9 cellular contexts compared by ENCODE assay signal in the genomic region with DNA sequence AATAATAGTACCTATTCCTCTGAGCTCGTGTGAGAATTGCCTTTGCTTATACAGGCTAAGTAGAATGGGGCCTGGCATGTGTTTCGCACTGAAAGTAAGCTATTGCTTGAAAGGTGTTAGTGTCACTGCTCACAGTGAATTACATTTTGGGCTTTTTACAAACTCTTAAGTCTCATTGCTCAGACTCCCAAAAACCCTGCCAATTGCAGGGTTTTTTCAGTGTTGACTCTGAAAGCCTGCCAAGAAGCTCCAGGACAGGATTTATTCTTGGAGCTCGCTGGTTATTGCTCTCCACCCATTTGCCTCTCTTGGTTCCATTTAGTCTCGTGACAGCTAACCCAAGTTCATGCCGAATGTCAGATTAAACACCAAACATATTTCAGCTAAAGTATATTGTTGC. TPM values are rescaled to one million over a fixed set of nuclear protein-coding genes. Genes with fewer than 3 reads are reported as not detected.
A peak's percentile ranks its signal among the peaks of the same experiment; 100 is the strongest.
DNase-seq lines count a peak whose midpoint lies in the region; TF ChIP-seq lines count a peak whose summit lies in the region.
"Had no signal": no experiment of that assay in that cellular context is flagged by ENCODE, and none has a peak within 500 bp of the region (broad histone marks: within the 10 kb centered on the region; RNA-seq: fewer than 3 reads in every experiment).

No MANE protein-coding gene starts in this region.

- TF ChIP-seq EP300 in stomach (IDR thresholded peaks at IDR 0.05), result no peak
- no peak for TF ChIP-seq EP300 in SK-N-SH (IDR thresholded peaks at IDR 0.05; ENCODE audit: borderline replicate concordance in 1 of 2, low read depth in 1 of 2, low read length in 1 of 2)

- DNase-seq in astrocyte of the spinal cord (ENCODE audit: low read depth, low spot score), result peak; percentile 82
- DNase-seq in hepatocyte (ENCODE audit: low spot score), result peak; percentile 43
- DNase-seq in stomach, result peak; percentile 60
- DNase-seq in 8988T, result no peak
- no peak for DNase-seq in SK-N-SH
- DNase-seq in stimulated activated CD8-positive, alpha-beta memory T cell treated with anti-CD3 and anti-CD28 coated beads, Interleukin-4, amount 100 ng/mL, for 48 hours, result no peak
- DNase-seq in DMS114 treated with DMSO at 0.1 percent for 48 hours (lab: John Stamatoyannopoulos, UW; ENCODE audit: unreplicated experiment), result no peak

- H3K9me3 ChIP-seq in HEK293 (ENCODE audit: control insufficient read depth, insufficient read depth, low read depth, low read length) (no peaks in the 10 kb centered on the region), hepatocyte (ENCODE audit: low read depth) (no peaks in the 10 kb centered on the region), stomach (no peaks in the 10 kb centered on the region), SK-N-SH (no peaks in the 10 kb centered on the region)
- H3K9me3 ChIP-seq: neutrophil had no signal

- H3K27me3 ChIP-seq in hepatocyte (no peaks in the 10 kb centered on the region), stomach (no peaks in the 10 kb centered on the region), SK-N-SH (ENCODE audit: insufficient read depth) (no peaks in the 10 kb centered on the region)
- H3K27me3 ChIP-seq: neutrophil had no signal

- POLR2A ChIA-PET in HEK293 (lab: Yijun Ruan, JAX) (no interaction called here), SK-N-SH (lab: Yijun Ruan, JAX) (no interaction called here)

- no peak for TF ChIP-seq RAD21 in SK-N-SH (IDR thresholded peaks at IDR 0.05; ENCODE audit: low read length)

- no peaks in the 10 kb centered on the region for H4K20me1 ChIP-seq in hepatocyte (ENCODE audit: insufficient read depth, poor library complexity, severe bottlenecking)
- H4K20me1 ChIP-seq in SK-N-SH (ENCODE audit: insufficient read depth), result no peaks in the 10 kb centered on the region

- H3K27ac ChIP-seq in HEK293 (ENCODE audit: extremely low read depth, low read depth, low read length) (no peak overlapping the region), hepatocyte (peak overlapping the region; percentile 54), stomach (peak overlapping the region in 3 of 5 donors; percentile 23 to 73 (median 43)), SK-N-SH (ENCODE audit: low read depth in 2 of 2, low read length in 1 of 2) (no peak overlapping the region)
- H3K27ac ChIP-seq: neutrophil had no signal

- CTCF ChIA-PET in HEK293 (lab: Yijun Ruan, JAX) (no interaction called here), SK-N-SH (lab: Yijun Ruan, JAX) (interaction anchor here (1.0 to 1.6 kb wide), 2 partner anchors 27 to 644 kb away, joined by 3 read pairs; no protein-coding TSS in a partner anchor)

- H3K9ac ChIP-seq in SK-N-SH, result no peak overlapping the region

- no peak for TF ChIP-seq POLR2A in stomach (IDR thresholded peaks at IDR 0.05)

- 57% methylated on average over 5 of the region's 5 CpGs for WGBS in hepatocyte (ENCODE audit: low lambda C conversion rate, missing lambda C conversion rate)
- 14 to 29% (median 18%) methylated on average over 5 of the region's 5 CpGs for WGBS in stomach, 5 donors
- 79% methylated on average over 5 of the region's 5 CpGs for WGBS in SK-N-SH (ENCODE audit: low lambda C conversion rate)

- intact Hi-C loops in stomach (cut with DNase I; ENCODE audit: low total_unique reads), result no loop called here

- H3K4me1 ChIP-seq in HEK293 (ENCODE audit: control insufficient read depth, insufficient read depth, low read length), result no peaks in the 10 kb centered on the region; the same call in 1 of the 2 replicates
- peaks cover 3% of the 10 kb centered on the region for H3K4me1 ChIP-seq in hepatocyte (ENCODE audit: insufficient read depth)
- peaks cover 4 to 65% (median 22%) of the 10 kb centered on the region in 4 donors for H3K4me1 ChIP-seq in stomach
- peaks cover 4 to 6% of the 10 kb centered on the region in 2 experiments; a peak in 2 of 4 replicates for H3K4me1 ChIP-seq in SK-N-SH (ENCODE audit: control insufficient read depth in 1 of 2, insufficient read depth in 2 of 2, low read depth in 1 of 2, low read length in 1 of 2)

- peak overlapping the region; percentile 24 for H3K4me2 ChIP-seq in hepatocyte
- no peak overlapping the region for H3K4me2 ChIP-seq in SK-N-SH

- in situ Hi-C loops in astrocyte of the spinal cord (cut with HindIII; ENCODE audit: low sequenced_read_pairs), result no loop called here

- no peak overlapping the region for H2AFZ ChIP-seq in hepatocyte
- H2AFZ ChIP-seq in SK-N-SH (ENCODE audit: low read depth), result no peak overlapping the region

- no peaks in the 10 kb centered on the region for H3K79me2 ChIP-seq in hepatocyte
- H3K79me2 ChIP-seq in SK-N-SH (ENCODE audit: insufficient read depth), result no peaks in the 10 kb centered on the region

- H3F3A ChIP-seq in SK-N-SH (replicated peaks; ENCODE audit: insufficient read depth), result no peaks in the 10 kb centered on the region

- TF ChIP-seq CTCF in HEK293 (tag by site-specific recombination; IDR thresholded peaks at IDR 0.05) (no peak), astrocyte of the spinal cord (IDR thresholded peaks at IDR 0.05; ENCODE audit: low read depth, low read length) (no peak), hepatocyte (IDR thresholded peaks at IDR 0.05; ENCODE audit: poor library complexity) (no peak), stomach (IDR thresholded peaks at IDR 0.05) (no peak), SK-N-SH (IDR thresholded peaks at IDR 0.05) (no peak)

- H3K4me3 ChIP-seq in HEK293 (ENCODE audit: low read depth, low read length) (no peak overlapping the region), astrocyte of the spinal cord (ENCODE audit: low read depth, low read length) (no peak overlapping the region), hepatocyte (no peak overlapping the region), stomach (no peak overlapping the region), SK-N-SH (ENCODE audit: low read depth in 2 of 2, low read length in 1 of 2) (no peak overlapping the region)

- no peaks in the 10 kb centered on the region for H3K9me2 ChIP-seq in hepatocyte (replicated peaks; ENCODE audit: insufficient read depth)
- H3K9me2 ChIP-seq in SK-N-SH, result no peaks in the 10 kb centered on the region

- H3K36me3 ChIP-seq in HEK293 (ENCODE audit: control insufficient read depth in 2 of 2, insufficient read depth in 1 of 2, low read length in 2 of 2), result no peaks in the 10 kb centered on the region
- H3K36me3 ChIP-seq in hepatocyte (replicated peaks; ENCODE audit: insufficient read depth, low read depth), result no peaks in the 10 kb centered on the region
- peaks cover 0 to 5% (median 4%) of the 10 kb centered on the region in 4 donors for H3K36me3 ChIP-seq in stomach
- peaks cover 12 to 13% of the 10 kb centered on the region in 2 experiments for H3K36me3 ChIP-seq in SK-N-SH (replicated peaks in 1 of 2; ENCODE audit: control insufficient read depth in 1 of 2, insufficient read depth in 2 of 2, low read length in 1 of 2)
- H3K36me3 ChIP-seq: neutrophil had no signal

TF ChIP-seq in HEK293, 187 proteins besides CTCF, POLR2A, EP300 and RAD21 (continues in another document):
- TF ChIP-seq ZBTB48 (tag by site-specific recombination; IDR thresholded peaks at IDR 0.05), result no peak
- TF ChIP-seq ZNF311 (tag by site-specific recombination; IDR thresholded peaks at IDR 0.05; ENCODE audit: borderline replicate concordance), result no peak
- TF ChIP-seq ZNF350 (tag by site-specific recombination; IDR thresholded peaks at IDR 0.05), result no peak
- no peak for TF ChIP-seq TCF7L2 (IDR thresholded peaks at IDR 0.05; ENCODE audit: borderline replicate concordance, low read depth, low read length)

TF ChIP-seq in SK-N-SH, 30 proteins besides CTCF, POLR2A, EP300 and RAD21:
- TF ChIP-seq SMC3 (IDR thresholded peaks at IDR 0.05; ENCODE audit: low read depth, low read length), result no peak
- TF ChIP-seq FOXJ3 (CRISPR knock-in tag; IDR thresholded peaks at IDR 0.05), result no peak
TF ChIP-seq in SK-N-SH: peak in this region for 0.

RNA-seq across cellular contexts. Expression of a gene that starts 39.8 kb away (rescaled TPM):
- total RNA-seq in hepatocyte (2.4 and 2.8 TPM in 2 replicates), stomach (10 to 100 TPM in 1 of 5 donors, 1 to 10 TPM in 4; 2.6 to 29.8 (median 4.6) TPM)
- polyA plus RNA-seq in hepatocyte (14.0 and 16.2 TPM in 2 replicates), stomach (10 to 100 TPM; 14.2 to 18.1 (median 15.9) TPM), SK-N-SH (2012; rRNA removed) (10.8 and 17.3 TPM in 2 replicates)
- 13.0 and 15.7 TPM in 2 replicates for polyA plus RNA-seq in SK-N-SH (2012; cell fraction: cytosol; rRNA removed)
- polyA plus RNA-seq in SK-N-SH (2012; cell fraction: nucleus; rRNA removed), result 6.4 and 9.9 TPM in 2 replicates

RNA-seq across cellular contexts. Expression of a gene that starts 58.4 kb away (rescaled TPM):
- total RNA-seq in hepatocyte (11.1 and 16.2 TPM in 2 replicates), stomach (1 to 10 TPM in 3 of 5 donors, under 1 TPM in 2; 0.58 to 8.9 (median 2.6) TPM)
- polyA plus RNA-seq in hepatocyte (5.9 and 6.5 TPM in 2 replicates), stomach (1 to 10 TPM in 2 of 3 donors, under 1 TPM in 1; 0.61 to 2.2 (median 1.2) TPM), SK-N-SH (2012; rRNA removed) (1.9 and 3.4 TPM in 2 replicates)
- 2.2 TPM in 2 replicates for polyA plus RNA-seq in SK-N-SH (2012; cell fraction: cytosol; rRNA removed)
- polyA plus RNA-seq in SK-N-SH (2012; cell fraction: nucleus; rRNA removed), result 2.2 and 4.8 TPM in 2 replicates

Comparison
In these comparisons a context has a peak if more than half of its experiments do, and no peak if none do; other contexts are left out.
1. H3K27ac ChIP-seq: peak in hepatocyte (single experiment) and stomach (3 of 5); none in HEK293 (single experiment) and SK-N-SH (0 of 2).
2. DNase-seq: peak in astrocyte of the spinal cord (single experiment), hepatocyte (single experiment) and stomach (single experiment); none in 8988T (single experiment), SK-N-SH (single experiment), stimulated activated CD8-positive, alpha-beta memory T cell treated with anti-CD3 and anti-CD28 coated beads, Interleukin-4, amount 100 ng/mL, for 48 hours (single experiment) and DMS114 treated with DMSO at 0.1 percent for 48 hours (single experiment).